ENCODE assay signal across 1 cellular context in the genomic region with DNA sequence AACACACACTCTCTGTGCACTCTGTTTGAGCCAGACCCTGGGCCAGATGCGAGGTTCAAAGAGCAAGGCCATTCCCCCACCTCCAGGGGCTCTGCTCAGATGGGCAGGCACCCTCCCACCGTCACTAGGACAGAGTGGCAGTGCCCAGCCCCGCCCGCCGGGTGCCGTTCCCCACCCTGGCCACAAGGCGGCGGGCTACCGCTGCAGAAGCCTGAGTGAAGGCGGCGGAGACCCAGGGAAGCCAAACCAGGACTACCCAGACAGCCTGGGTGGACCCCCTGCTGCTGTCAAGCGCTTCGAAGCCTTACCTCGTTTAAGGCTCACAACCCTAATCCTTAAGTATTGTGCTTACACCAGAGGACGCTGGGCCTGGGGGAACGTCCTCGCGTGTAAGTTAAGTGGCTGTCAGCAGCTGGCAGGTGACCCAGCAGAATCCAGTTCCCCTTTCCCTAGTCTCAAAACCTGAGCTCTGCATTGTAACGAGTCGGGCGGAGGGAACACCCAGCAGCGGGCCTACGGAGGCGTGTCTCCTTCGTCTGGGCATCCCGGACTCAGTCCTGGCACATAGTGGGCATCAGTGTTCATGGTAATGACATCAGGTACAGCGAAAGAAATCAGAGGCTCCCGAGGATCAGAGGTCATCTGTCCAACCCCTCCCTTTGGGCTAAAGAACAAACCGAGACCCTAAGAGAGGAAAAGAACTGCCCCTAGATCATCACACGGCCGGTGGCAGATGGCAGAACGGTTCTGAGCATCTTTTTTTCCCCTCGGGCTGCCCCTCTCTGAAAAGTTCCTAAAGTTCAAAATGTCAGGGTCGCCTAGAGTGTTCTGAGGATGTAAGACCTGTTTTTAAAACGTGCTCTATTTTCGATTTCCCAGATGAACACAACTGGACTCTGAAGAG.
A peak's percentile ranks its signal among the peaks of the same experiment; 100 is the strongest.
TF ChIP-seq lines count a peak whose summit lies in the region.

No MANE protein-coding gene starts in this region.

TF ChIP-seq in HepG2, 621 proteins besides CTCF, POLR2A, EP300 and RAD21 (continued from another document):
- TF ChIP-seq TEAD2 (CRISPR knock-in tag; IDR thresholded peaks at IDR 0.05) (no peak), BRCA1 (CRISPR knock-in tag; IDR thresholded peaks at IDR 0.05) (no peak), HOXA9 (CRISPR knock-in tag; IDR thresholded peaks at IDR 0.05; ENCODE audit: borderline replicate concordance) (no peak), HOXA5 (CRISPR knock-in tag; IDR thresholded peaks at IDR 0.05) (no peak), RELA (CRISPR knock-in tag; IDR thresholded peaks at IDR 0.05) (no peak), ZNF746 (CRISPR knock-in tag; IDR thresholded peaks at IDR 0.05) (no peak), GPN1 (CRISPR knock-in tag; IDR thresholded peaks at IDR 0.05; ENCODE audit: borderline replicate concordance) (no peak), SP5 (CRISPR knock-in tag; IDR thresholded peaks at IDR 0.05; ENCODE audit: borderline replicate concordance, low read depth) (peak; percentile 75; the same call in 1 of the 2 replicates), MLLT10 (CRISPR knock-in tag; IDR thresholded peaks at IDR 0.05) (no peak)
- TF ChIP-seq, protein P1, sequence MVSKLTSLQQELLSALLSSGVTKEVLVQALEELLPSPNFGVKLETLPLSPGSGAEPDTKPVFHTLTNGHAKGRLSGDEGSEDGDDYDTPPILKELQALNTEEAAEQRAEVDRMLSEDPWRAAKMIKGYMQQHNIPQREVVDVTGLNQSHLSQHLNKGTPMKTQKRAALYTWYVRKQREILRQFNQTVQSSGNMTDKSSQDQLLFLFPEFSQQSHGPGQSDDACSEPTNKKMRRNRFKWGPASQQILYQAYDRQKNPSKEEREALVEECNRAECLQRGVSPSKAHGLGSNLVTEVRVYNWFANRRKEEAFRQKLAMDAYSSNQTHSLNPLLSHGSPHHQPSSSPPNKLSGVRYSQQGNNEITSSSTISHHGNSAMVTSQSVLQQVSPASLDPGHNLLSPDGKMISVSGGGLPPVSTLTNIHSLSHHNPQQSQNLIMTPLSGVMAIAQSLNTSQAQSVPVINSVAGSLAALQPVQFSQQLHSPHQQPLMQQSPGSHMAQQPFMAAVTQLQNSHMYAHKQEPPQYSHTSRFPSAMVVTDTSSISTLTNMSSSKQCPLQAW (CRISPR knock-in tag; IDR thresholded peaks at IDR 0.05) = peak; percentile 58; the same call in 1 of the 2 replicates
- TF ChIP-seq, protein P2, sequence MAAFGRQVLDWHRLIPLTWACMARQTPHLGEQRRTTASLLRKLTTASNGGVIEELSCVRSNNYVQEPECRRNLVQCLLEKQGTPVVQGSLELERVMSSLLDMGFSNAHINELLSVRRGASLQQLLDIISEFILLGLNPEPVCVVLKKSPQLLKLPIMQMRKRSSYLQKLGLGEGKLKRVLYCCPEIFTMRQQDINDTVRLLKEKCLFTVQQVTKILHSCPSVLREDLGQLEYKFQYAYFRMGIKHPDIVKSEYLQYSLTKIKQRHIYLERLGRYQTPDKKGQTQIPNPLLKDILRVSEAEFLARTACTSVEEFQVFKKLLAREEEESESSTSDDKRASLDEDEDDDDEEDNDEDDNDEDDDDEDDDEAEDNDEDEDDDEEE (CRISPR knock-in tag; IDR thresholded peaks at IDR 0.05) = no peak
- TF ChIP-seq, protein P3, sequence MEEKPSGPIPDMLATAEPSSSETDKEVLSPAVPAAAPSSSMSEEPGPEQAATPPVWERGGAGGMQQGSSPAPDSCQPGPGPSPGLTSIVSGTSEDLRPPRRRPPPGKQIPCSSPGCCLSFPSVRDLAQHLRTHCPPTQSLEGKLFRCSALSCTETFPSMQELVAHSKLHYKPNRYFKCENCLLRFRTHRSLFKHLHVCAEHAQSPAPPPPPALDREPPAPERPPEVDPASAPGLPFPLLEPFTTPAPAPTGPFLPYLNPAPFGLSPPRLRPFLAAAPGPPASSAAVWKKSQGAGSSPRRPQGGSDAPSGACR (CRISPR knock-in tag; IDR thresholded peaks at IDR 0.05) = no peak
